In the genomic region with DNA sequence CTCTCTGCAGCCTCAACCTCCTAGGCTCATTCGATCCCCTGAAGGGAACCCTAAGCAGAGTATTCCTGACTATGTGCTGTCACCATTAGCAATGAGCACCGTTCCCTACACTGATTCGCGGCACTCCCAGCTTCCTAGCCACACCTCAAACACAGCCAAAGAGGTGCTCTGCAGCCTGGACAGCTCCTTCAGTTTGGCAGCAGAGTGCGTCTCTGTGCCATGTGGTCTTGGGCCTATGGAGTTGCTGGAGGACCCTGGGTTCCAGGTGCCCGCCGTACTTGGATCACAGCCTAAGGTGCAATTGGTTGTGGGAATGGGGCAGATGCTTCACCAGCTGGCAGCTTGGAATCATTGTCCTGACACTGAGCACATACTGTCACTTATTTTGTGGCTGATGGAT, we compare ENCODE assay signal across 20 cellular contexts. TPM values are rescaled to one million over a fixed set of nuclear protein-coding genes. Genes with fewer than 3 reads are reported as not detected.
"Had no signal": no experiment of that assay in that cellular context is flagged by ENCODE, and none has a peak within 500 bp of the region (broad histone marks: within the 10 kb centered on the region; RNA-seq: fewer than 3 reads in every experiment).

No MANE protein-coding gene starts in this region.

- H3K36me3 ChIP-seq: heart right ventricle, right lobe of liver, vagina had no signal

- ATAC-seq: activated CD8-positive, alpha-beta T cell treated with anti-CD3 and anti-CD28 coated beads for 36 hours; activated naive CD8-positive, alpha-beta T cell treated with anti-CD3 and anti-CD28 coated beads, Interleukin-2, amount 50 U/mL, for 24 hours; heart right ventricle; left colon; right lobe of liver; stimulated activated naive B cell treated with anti-CD40 and anti-IgM and Interleukin-4, amounts not matched to agents 10 μg/mL and 1 μg/mL and 100 μg/mL, for 72 hours had no signal

- H3K9me3 Mint-ChIP-seq: activated CD4-positive, alpha-beta T cell treated with anti-CD3 and anti-CD28 coated beads, Interleukin-2, amount 10 ng/mL, durations not matched to agents 7 days and 5 days; activated CD8-positive, alpha-beta T cell treated with anti-CD3 and anti-CD28 coated beads for 36 hours; activated naive CD8-positive, alpha-beta T cell treated with anti-CD3 and anti-CD28 coated beads, Interleukin-2, amount 50 U/mL, for 24 hours; activated T-helper 1 cell treated with anti-CD3 and anti-CD28 coated beads, Interleukin-12 subunit alpha, Interleukin-12 subunit beta, Interleukin-2, Interleukin-4 antibody, amounts not matched to agents 30 ng/mL and 10 ng/mL and 1 ng/mL, durations not matched to agents 14 hours and 24 hours and 36 hours; stimulated activated naive B cell treated with anti-CD40 and anti-IgM and Interleukin-4, amounts not matched to agents 10 μg/mL and 1 μg/mL and 100 μg/mL, for 72 hours had no signal

- H3K27ac ChIP-seq: heart right ventricle, right lobe of liver, vagina had no signal

- H3K27ac Mint-ChIP-seq: activated CD4-positive, alpha-beta T cell treated with anti-CD3 and anti-CD28 coated beads, Interleukin-2, amount 10 ng/mL, durations not matched to agents 7 days and 5 days; activated CD8-positive, alpha-beta T cell treated with anti-CD3 and anti-CD28 coated beads for 36 hours; activated naive CD8-positive, alpha-beta T cell treated with anti-CD3 and anti-CD28 coated beads, Interleukin-2, amount 50 U/mL, for 24 hours; activated T-helper 1 cell treated with anti-CD3 and anti-CD28 coated beads, Interleukin-12 subunit alpha, Interleukin-12 subunit beta, Interleukin-2, Interleukin-4 antibody, amounts not matched to agents 30 ng/mL and 10 ng/mL and 1 ng/mL, durations not matched to agents 14 hours and 24 hours and 36 hours; naive B cell had no signal

- H3K9me3 ChIP-seq: heart right ventricle, right lobe of liver, vagina had no signal

- H3K4me1 Mint-ChIP-seq: activated CD4-positive, alpha-beta T cell treated with anti-CD3 and anti-CD28 coated beads, Interleukin-2, amount 10 ng/mL, durations not matched to agents 7 days and 5 days; activated naive CD8-positive, alpha-beta T cell treated with anti-CD3 and anti-CD28 coated beads, Interleukin-2, amount 50 U/mL, for 24 hours; naive B cell had no signal

- H3K4me3 ChIP-seq: heart right ventricle, lung, right lobe of liver, vagina had no signal

- H3K4me1 ChIP-seq: right lobe of liver, vagina had no signal

- H3K27me3 ChIP-seq: heart right ventricle, right lobe of liver, vagina had no signal

- DNase-seq: activated CD4-positive, alpha-beta T cell treated with anti-CD3 and anti-CD28 coated beads, Interleukin-2, amount 10 ng/mL, durations not matched to agents 7 days and 5 days; activated CD8-positive, alpha-beta T cell treated with anti-CD3 and anti-CD28 coated beads for 36 hours; activated gamma-delta T cell; activated naive CD4-positive, alpha-beta T cell treated with anti-CD3 and anti-CD28 coated beads, Interleukin-2, amount 50 U/mL, for 16 hours; activated naive CD8-positive, alpha-beta T cell treated with anti-CD3 and anti-CD28 coated beads, Interleukin-2, amount 50 U/mL, for 24 hours; foreskin fibroblast; heart right ventricle; islet precursor cell; left colon; naive B cell; occipital lobe; right lobe of liver; small intestine; stimulated activated CD4-positive, alpha-beta T cell treated with anti-CD3 and anti-CD28 coated beads, Interleukin-2, amount 100 ng/mL, for 24 hours; stimulated activated naive B cell treated with anti-CD40 and anti-IgM and Interleukin-4, amounts not matched to agents 10 μg/mL and 1 μg/mL and 100 μg/mL, for 72 hours; trophoblast cell had no signal

- H3K36me3 Mint-ChIP-seq: naive B cell; stimulated activated naive B cell treated with anti-CD40 and anti-IgM and Interleukin-4, amounts not matched to agents 10 μg/mL and 1 μg/mL and 100 μg/mL, for 72 hours had no signal

- H3K4me3 Mint-ChIP-seq: activated CD4-positive, alpha-beta T cell treated with anti-CD3 and anti-CD28 coated beads, Interleukin-2, amount 10 ng/mL, durations not matched to agents 7 days and 5 days; activated CD8-positive, alpha-beta T cell treated with anti-CD3 and anti-CD28 coated beads for 36 hours; activated naive CD8-positive, alpha-beta T cell treated with anti-CD3 and anti-CD28 coated beads, Interleukin-2, amount 50 U/mL, for 24 hours; activated T-helper 1 cell treated with anti-CD3 and anti-CD28 coated beads, Interleukin-12 subunit alpha, Interleukin-12 subunit beta, Interleukin-2, Interleukin-4 antibody, amounts not matched to agents 30 ng/mL and 10 ng/mL and 1 ng/mL, durations not matched to agents 14 hours and 24 hours and 36 hours; naive B cell; stimulated activated naive B cell treated with anti-CD40 and anti-IgM and Interleukin-4, amounts not matched to agents 10 μg/mL and 1 μg/mL and 100 μg/mL, for 72 hours had no signal

RNA-seq across cellular contexts. Expression of a gene that starts 17.3 kb away (rescaled TPM):
- total RNA-seq: activated CD8-positive, alpha-beta T cell treated with anti-CD3 and anti-CD28 coated beads for 36 hours had no signal
- polyA plus RNA-seq: neural cell had no signal
